In genomic region chr21:42798106-42798505, GRCh38 we compare ENCODE assay signal across 8 cellular contexts.
"Had no signal": no experiment of that assay in that cellular context is flagged by ENCODE, and none has a peak within 500 bp of the region (broad histone marks: within the 10 kb centered on the region; RNA-seq: fewer than 3 reads in every experiment).

No MANE protein-coding gene starts in this region.

- H3K4me3 ChIP-seq: GM23338 had no signal

- H3K27ac Mint-ChIP-seq: GM23338, H9 had no signal

- H3K9me3 Mint-ChIP-seq: GM23338, H9 had no signal

- ATAC-seq: GM23338 had no signal

- H2AFZ ChIP-seq: GM23338 had no signal

- H3K4me2 ChIP-seq: GM23338 had no signal

- DNase-seq: H9, HCEC 1CT, IMR-90, KBM-7 had no signal

- FAIRE-seq: H1, H54, HTR-8/SVneo had no signal

- H3K4me3 Mint-ChIP-seq: GM23338, H9 had no signal
